Comparison of ENCODE assay signal across 1 cellular context in genomic region chr2:231666171-231667095, GRCh38.
TF ChIP-seq lines count a peak whose summit lies in the region.

No MANE protein-coding gene starts in this region.

TF ChIP-seq in HepG2, 621 proteins besides CTCF, POLR2A, EP300 and RAD21 (continued from another document and continues in another):
- no peak for TF ChIP-seq RERE (CRISPR knock-in tag; IDR thresholded peaks at IDR 0.05; ENCODE audit: low read depth)
- no peak for TF ChIP-seq ZNF318 (CRISPR knock-in tag; IDR thresholded peaks at IDR 0.05)
- no peak for TF ChIP-seq NCOR1 (IDR thresholded peaks at IDR 0.05; ENCODE audit: borderline replicate concordance, low read length)
- no peak for TF ChIP-seq ZSCAN29 (CRISPR knock-in tag; conservative IDR thresholded peaks at IDR 0.05)
- TF ChIP-seq ZNF180 (CRISPR knock-in tag; IDR thresholded peaks at IDR 0.05; ENCODE audit: borderline replicate concordance, low read depth) = no peak
- TF ChIP-seq HIVEP1 (CRISPR knock-in tag; IDR thresholded peaks at IDR 0.05) = peak; percentile 51; the same call in 1 of the 2 replicates
- no peak for TF ChIP-seq CEBPG (CRISPR knock-in tag; IDR thresholded peaks at IDR 0.05)
- no peak for TF ChIP-seq ZNF572 (CRISPR knock-in tag; IDR thresholded peaks at IDR 0.05)
- TF ChIP-seq PITX1 (CRISPR knock-in tag; IDR thresholded peaks at IDR 0.05) = peak; percentile 12; the same call in 1 of the 2 replicates
- no peak for TF ChIP-seq RARG (CRISPR knock-in tag; IDR thresholded peaks at IDR 0.05; ENCODE audit: low read depth)
- 0 out of 2 replicates have a peak, but pooled peaks have one; percentile 44 for TF ChIP-seq ZNF644 (CRISPR knock-in tag; IDR thresholded peaks at IDR 0.05; ENCODE audit: low read depth)
- TF ChIP-seq ZNF549 (CRISPR knock-in tag; IDR thresholded peaks at IDR 0.05) = no peak
- no peak for TF ChIP-seq ZNF557 (CRISPR knock-in tag; IDR thresholded peaks at IDR 0.05)
- no peak for TF ChIP-seq NBN (conservative IDR thresholded peaks at IDR 0.05)
- TF ChIP-seq ZNF768 (CRISPR knock-in tag; IDR thresholded peaks at IDR 0.05) = peak; percentile 25; the same call in 1 of the 2 replicates
- no peak for TF ChIP-seq GMEB1 (CRISPR knock-in tag; IDR thresholded peaks at IDR 0.05; ENCODE audit: borderline replicate concordance)
- TF ChIP-seq NFYB (CRISPR knock-in tag; IDR thresholded peaks at IDR 0.05) = no peak
- TF ChIP-seq ZUFSP (CRISPR knock-in tag; IDR thresholded peaks at IDR 0.05; ENCODE audit: borderline replicate concordance) = no peak
- no peak for TF ChIP-seq ZNF17 (CRISPR knock-in tag; IDR thresholded peaks at IDR 0.05)
- TF ChIP-seq ZNF124 (CRISPR knock-in tag; IDR thresholded peaks at IDR 0.05) = no peak
- no peak for TF ChIP-seq PTBP1 (IDR thresholded peaks at IDR 0.05; ENCODE audit: low read depth, low read length, poor library complexity, severe bottlenecking)
- no peak for TF ChIP-seq GPN1 (CRISPR knock-in tag; IDR thresholded peaks at IDR 0.05; ENCODE audit: borderline replicate concordance)
- no peak for TF ChIP-seq ARNT (IDR thresholded peaks at IDR 0.05)
- no peak for TF ChIP-seq ARID3A (IDR thresholded peaks at IDR 0.05; ENCODE audit: low read depth, low read length)
- TF ChIP-seq SALL1 (CRISPR knock-in tag; IDR thresholded peaks at IDR 0.05) = peak; percentile 41; the same call in 1 of the 2 replicates
- no peak for TF ChIP-seq BCLAF1 (IDR thresholded peaks at IDR 0.05)
- no peak for TF ChIP-seq RELA (CRISPR knock-in tag; IDR thresholded peaks at IDR 0.05)
- TF ChIP-seq ZNF12 (CRISPR knock-in tag; IDR thresholded peaks at IDR 0.05) = no peak
- TF ChIP-seq ZBED4 (CRISPR knock-in tag; IDR thresholded peaks at IDR 0.05; ENCODE audit: borderline replicate concordance) = no peak
- TF ChIP-seq RCOR2 (CRISPR knock-in tag; IDR thresholded peaks at IDR 0.05) = peak; percentile 46; the same call in 1 of the 2 replicates
